12 cellular contexts compared by ENCODE assay signal in genomic region chr2:206208900-206209299, GRCh38. TPM values are rescaled to one million over a fixed set of nuclear protein-coding genes. Genes with fewer than 3 reads are reported as not detected.
DNase-seq lines count a peak whose midpoint lies in the region; ATAC-seq lines count a peak whose summit lies in the region.
"Had no signal": no experiment of that assay in that cellular context is flagged by ENCODE, and none has a peak within 500 bp of the region (broad histone marks: within the 10 kb centered on the region; RNA-seq: fewer than 3 reads in every experiment).

No MANE protein-coding gene starts in this region.

- no peak for ATAC-seq in GM21723 (IDR thresholded peaks at IDR 0.05; ENCODE audit: unreplicated experiment)

- DNase-seq in DMS53 (lab: John Stamatoyannopoulos, UW) (peak; percentile 10), DMS53 treated with DMSO at 0.1 percent for 48 hours (lab: John Stamatoyannopoulos, UW; ENCODE audit: unreplicated experiment) (no peak), Daoy (ENCODE audit: low read depth) (peak; percentile 47), RKO (ENCODE audit: low spot score) (peak; percentile 33), NOMO-1 (lab: John Stamatoyannopoulos, UW; ENCODE audit: unreplicated experiment in 2 of 2) (no peak)
- DNase-seq: CD4-positive, CD25-positive, alpha-beta regulatory T cell; CD8-positive, alpha-beta memory T cell; DMS 273 treated with DMSO at 0.1 percent for 48 hours; DMS79; GF-D8; GOT3 had no signal

RNA-seq across cellular contexts. Expression of gene EEF1B2, which starts 49.2 kb away (rescaled TPM):
- total RNA-seq in Daoy (2014; rRNA removed; shearing (Covaris generic)), result 646 and 771 TPM in 2 replicates

RNA-seq across cellular contexts. Expression of gene NDUFS1, which starts 49.7 kb away (rescaled TPM):
- total RNA-seq in Daoy (2014; rRNA removed; shearing (Covaris generic)), result 169 and 215 TPM in 2 replicates

Comparison
In these comparisons a context has a peak if more than half of its experiments do, and no peak if none do; other contexts are left out.
1. DNase-seq: peak in DMS53 (single experiment), Daoy (single experiment) and RKO (single experiment); none in DMS53 treated with DMSO at 0.1 percent for 48 hours (single experiment) and NOMO-1 (0 of 2).